In genomic region chr9:72919246-72919945, GRCh38 we compare ENCODE assay signal across 27 cellular contexts. TPM values are rescaled to one million over a fixed set of nuclear protein-coding genes. Genes with fewer than 3 reads are reported as not detected.
"Had no signal": no experiment of that assay in that cellular context is flagged by ENCODE, and none has a peak within 500 bp of the region (broad histone marks: within the 10 kb centered on the region; RNA-seq: fewer than 3 reads in every experiment).

No MANE protein-coding gene starts in this region.

- H3K4me3 ChIP-seq: MG63, PC-9, Peyer's patch, SJCRH30 had no signal

- H2AFZ ChIP-seq: PC-9 had no signal

- H3K4me1 ChIP-seq: Peyer's patch, SJCRH30 had no signal

- ATAC-seq: Right ventricle myocardium inferior, SK-N-SH treated with all-trans-retinoic acid at 6 μM for 48 hours had no signal

- H3K27ac ChIP-seq: PC-9, Peyer's patch, SJCRH30 had no signal

- H3K9me3 ChIP-seq: MG63, Peyer's patch, SJCRH30 had no signal

- DNase-seq: IMR-90, Karpas-422, KG1, MG63, NCI-H1092, NCI-H1105 treated with DMSO at 0.1 percent for 48 hours, NCI-H1417 treated with DMSO at 0.1 percent for 48 hours, NCI-H146, NCI-H1694 treated with DMSO at 0.1 percent for 48 hours, NCI-H1930, NCI-H2081, NCI-H2107, NCI-H2171, NCI-H226, NCI-H446, NCI-H510A, NCI-H524 treated with DMSO at 0.1 percent for 48 hours, NCI-H69, NCI-H774, PC-9, Peyer's patch, SHP77 treated with DMSO at 0.1 percent for 48 hours, SJCRH30 had no signal

- H3K36me3 ChIP-seq: MG63, SJCRH30 had no signal

- H3K4me2 ChIP-seq: PC-9 had no signal

- H3K27me3 ChIP-seq: MG63, Peyer's patch had no signal

RNA-seq across cellular contexts. Expression of gene ALDH1A1, which starts 33.5 kb away (rescaled TPM):
- total RNA-seq: IMR-90, OCI-LY7, RPMI7951 had no signal
